Comparison of ENCODE assay signal across 8 cellular contexts in genomic region chr1:55217226-55217996, GRCh38. TPM values are rescaled to one million over a fixed set of nuclear protein-coding genes. Genes with fewer than 3 reads are reported as not detected.
DNase-seq lines count a peak whose midpoint lies in the region; ATAC-seq and TF ChIP-seq lines count a peak whose summit lies in the region.

No MANE protein-coding gene starts in this region.

- H3K4me3 ChIP-seq in body of pancreas, result no peak overlapping the region
- peak overlapping the region; percentile 1 for H3K4me3 ChIP-seq in parathyroid adenoma (ENCODE audit: low read depth, low read length)
- no peak overlapping the region for H3K4me3 ChIP-seq in testis

- H3K36me3 ChIP-seq in body of pancreas (replicated peaks in 1 of 2; ENCODE audit: insufficient read depth in 1 of 2, low read depth in 2 of 2) (no peaks in the 10 kb centered on the region), parathyroid adenoma (ENCODE audit: control insufficient read depth, insufficient read depth, low read length) (no peaks in the 10 kb centered on the region), testis (ENCODE audit: low read depth, missing control alignments) (no peaks in the 10 kb centered on the region)

- peak overlapping the region in 3 of 4 donors; percentile 27 to 91 (median 33) for H3K27ac ChIP-seq in body of pancreas
- no peak overlapping the region for H3K27ac ChIP-seq in parathyroid adenoma
- no peak overlapping the region for H3K27ac ChIP-seq in testis

- H3K27me3 ChIP-seq in body of pancreas, result no peaks in the 10 kb centered on the region
- no peaks in the 10 kb centered on the region for H3K27me3 ChIP-seq in parathyroid adenoma (ENCODE audit: control insufficient read depth, insufficient read depth, low read length)
- H3K27me3 ChIP-seq in testis, result no peaks in the 10 kb centered on the region

- no peak overlapping the region for H2AFZ ChIP-seq in parathyroid adenoma

- H3K4me1 ChIP-seq in body of pancreas, result peaks cover 15% of the 10 kb centered on the region
- no peaks in the 10 kb centered on the region for H3K4me1 ChIP-seq in parathyroid adenoma
- peaks cover 22% of the 10 kb centered on the region for H3K4me1 ChIP-seq in testis

- peak; percentile 25 for DNase-seq in DMS79 treated with DMSO at 0.1 percent for 48 hours (lab: John Stamatoyannopoulos, UW)
- no peak for DNase-seq in DMS79 (lab: John Stamatoyannopoulos, UW)
- peak; percentile 89 for DNase-seq in NCI-H2029 treated with DMSO at 0.1 percent for 48 hours (lab: John Stamatoyannopoulos, UW)
- peak in 1 of 4 donors; percentile 35 for DNase-seq in body of pancreas
- no peak for DNase-seq in testis
- no peak for DNase-seq in ecto neural progenitor cell (ENCODE audit: low spot score)

- intact Hi-C loops in body of pancreas (cut with DNase I), result no loop called here
- intact Hi-C loops in testis (cut with DNase I; ENCODE audit: low total_unique reads), result no loop called here

- peaks cover 4% of the 10 kb centered on the region for H3K79me2 ChIP-seq in parathyroid adenoma

- TF ChIP-seq CTCF in body of pancreas (IDR thresholded peaks at IDR 0.05), result no peak
- TF ChIP-seq CTCF in parathyroid adenoma (IDR thresholded peaks at IDR 0.05), result no peak
- no peak for TF ChIP-seq CTCF in testis (IDR thresholded peaks at IDR 0.05)

- TF ChIP-seq POLR2A in body of pancreas (IDR thresholded peaks at IDR 0.05) (no peak), testis (IDR thresholded peaks at IDR 0.05) (no peak)

- H3K9ac ChIP-seq in parathyroid adenoma, result no peak overlapping the region

- H3K4me2 ChIP-seq in parathyroid adenoma (ENCODE audit: low read length), result peak overlapping the region; percentile 17

- WGBS in body of pancreas, 2 donors, result 39 to 54% methylated on average over 6 of the region's 6 CpGs
- WGBS in testis, 2 donors, result 33 to 44% methylated on average over 6 of the region's 6 CpGs

- ATAC-seq in body of pancreas (no peak), HG03039 (IDR thresholded peaks at IDR 0.05; ENCODE audit: unreplicated experiment) (no peak)

- H3K9me3 ChIP-seq in body of pancreas, result no peaks in the 10 kb centered on the region
- no peaks in the 10 kb centered on the region for H3K9me3 ChIP-seq in parathyroid adenoma (ENCODE audit: control insufficient read depth, low read length)
- H3K9me3 ChIP-seq in testis, result no peaks in the 10 kb centered on the region

RNA-seq across cellular contexts. Expression of gene USP24, which starts 2.2 kb away (rescaled TPM):
- total RNA-seq in body of pancreas, result 10 to 100 TPM; 28.3 to 68.6 TPM
- 10 to 100 TPM; 50.3 to 50.9 TPM for total RNA-seq in testis
- polyA plus RNA-seq in testis (ENCODE audit: insufficient read depth, low read depth, low replicate concordance), result 20.2 TPM

Comparison
In these comparisons a context has a peak if more than half of its experiments do, and no peak if none do; other contexts are left out.
1. DNase-seq: peak in DMS79 treated with DMSO at 0.1 percent for 48 hours (single experiment) and NCI-H2029 treated with DMSO at 0.1 percent for 48 hours (single experiment); none in DMS79 (single experiment), testis (single experiment) and ecto neural progenitor cell (single experiment).
2. H3K27ac ChIP-seq: peak in body of pancreas (3 of 4); none in parathyroid adenoma (single experiment) and testis (0 of 2).